8 cellular contexts compared by ENCODE assay signal in the genomic region with DNA sequence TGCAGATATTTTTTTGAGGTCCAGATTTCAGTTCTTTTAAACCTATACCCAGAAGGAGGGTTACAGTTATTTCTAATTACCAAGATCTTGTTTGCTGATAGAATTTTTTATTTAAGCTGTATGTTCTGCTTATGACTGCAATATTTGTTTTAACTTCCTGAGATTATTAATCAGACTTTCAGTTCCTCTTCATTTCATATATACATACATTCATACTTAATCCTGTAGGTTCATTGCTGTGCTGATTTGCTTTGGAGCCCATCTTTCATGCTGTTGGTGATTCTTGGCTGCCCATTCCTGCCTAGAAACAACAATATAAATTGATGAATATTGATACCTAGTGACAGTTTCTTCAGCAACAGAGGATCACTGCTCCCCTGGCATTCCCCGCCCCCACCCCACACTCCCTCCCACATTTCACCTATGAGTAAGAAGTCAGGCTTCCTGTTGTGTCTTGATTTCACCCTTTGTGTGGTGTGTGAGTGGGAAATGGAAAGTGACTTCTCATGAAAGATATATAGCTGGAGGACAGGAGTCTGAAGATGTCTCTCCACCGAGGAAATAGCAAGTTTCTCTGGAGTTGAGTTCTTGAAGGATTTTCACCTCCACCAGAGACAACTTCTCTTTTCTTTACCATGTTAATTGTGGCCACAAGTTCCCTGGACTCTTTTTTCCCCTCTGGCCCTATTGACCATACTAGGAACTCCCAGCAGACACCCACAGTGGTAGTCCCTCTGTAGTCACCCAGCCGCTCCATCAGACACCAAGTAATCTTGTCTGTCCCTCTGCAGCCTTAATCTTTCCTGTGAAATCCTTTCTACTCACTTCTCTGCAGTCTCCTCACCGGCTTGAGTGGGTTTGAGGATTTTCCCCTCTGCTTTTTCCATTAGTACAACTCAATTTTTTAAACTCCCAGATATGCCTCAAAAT.
DNase-seq lines count a peak whose midpoint lies in the region; ATAC-seq and TF ChIP-seq lines count a peak whose summit lies in the region.

No MANE protein-coding gene starts in this region.

- H3K9me3 Mint-ChIP-seq in activated CD4-positive, alpha-beta memory T cell treated with anti-CD3 and anti-CD28 coated beads for 36 hours: no peaks in the 10 kb centered on the region

- POLR2A ChIA-PET in activated CD4-positive, alpha-beta memory T cell treated with anti-CD3 and anti-CD28 coated beads for 36 hours (lab: Charles Lee): interaction anchor here (1.4 kb wide), 1 partner anchor 51 kb away, joined by 3 read pairs; no protein-coding TSS in a partner anchor

- H3K36me3 Mint-ChIP-seq in activated CD4-positive, alpha-beta memory T cell treated with anti-CD3 and anti-CD28 coated beads for 36 hours: peaks cover 1% of the 10 kb centered on the region

- H3K9me3 ChIP-seq in suprapubic skin: no peaks in the 10 kb centered on the region

- ATAC-seq in GM18909 (IDR thresholded peaks at IDR 0.05; ENCODE audit: poor library complexity, unreplicated experiment) (peak; percentile 75), HG02885 (IDR thresholded peaks at IDR 0.05; ENCODE audit: poor library complexity, unreplicated experiment) (peak; percentile 77), HG03457 (IDR thresholded peaks at IDR 0.05; ENCODE audit: unreplicated experiment) (no peak)

- H3K4me3 Mint-ChIP-seq in activated CD4-positive, alpha-beta memory T cell treated with anti-CD3 and anti-CD28 coated beads for 36 hours: peak overlapping the region; percentile 33

- no peak for TF ChIP-seq EP300 in suprapubic skin (IDR thresholded peaks at IDR 0.05)

- no peak for TF ChIP-seq POLR2A in suprapubic skin (IDR thresholded peaks at IDR 0.05)

- CTCF ChIA-PET in activated CD4-positive, alpha-beta memory T cell treated with anti-CD3 and anti-CD28 coated beads for 36 hours (lab: Charles Lee): no interaction called here

- DNase-seq in activated CD4-positive, alpha-beta memory T cell treated with anti-CD3 and anti-CD28 coated beads for 36 hours: peak; percentile 51
- DNase-seq in stimulated activated CD4-positive, alpha-beta T cell treated with anti-CD3 and anti-CD28 coated beads, Interleukin-2, amount 100 ng/mL, for 4 hours (ENCODE audit: low read depth): peak; percentile 35
- DNase-seq in DMS53 (lab: John Stamatoyannopoulos, UW) (no peak), suprapubic skin (ENCODE audit: low spot score in 2 of 2) (no peak), nucleus accumbens (lab: John Stamatoyannopoulos, UW) (no peak)

- H3K36me3 ChIP-seq in suprapubic skin: no peaks in the 10 kb centered on the region

- TF ChIP-seq CTCF in suprapubic skin (IDR thresholded peaks at IDR 0.05): no peak

- H3K27me3 ChIP-seq in suprapubic skin: no peaks in the 10 kb centered on the region

- peaks cover 22% of the 10 kb centered on the region for H3K4me1 Mint-ChIP-seq in activated CD4-positive, alpha-beta memory T cell treated with anti-CD3 and anti-CD28 coated beads for 36 hours (ENCODE audit: low read depth)

- H3K4me3 ChIP-seq in suprapubic skin: no peak overlapping the region

- H3K4me1 ChIP-seq in suprapubic skin: no peaks in the 10 kb centered on the region

- 65% methylated on average over 4 of the region's 4 CpGs for WGBS in suprapubic skin

- intact Hi-C loops in activated CD4-positive, alpha-beta memory T cell treated with anti-CD3 and anti-CD28 coated beads for 36 hours (cut with micrococcal nuclease): loop anchor here (1.0 to 10.0 kb wide), 3 partner anchors 8 to 657 kb away; no protein-coding TSS in a partner anchor

- H3K27ac ChIP-seq in suprapubic skin: no peak overlapping the region

- peak overlapping the region; percentile 57 for H3K27ac Mint-ChIP-seq in activated CD4-positive, alpha-beta memory T cell treated with anti-CD3 and anti-CD28 coated beads for 36 hours

- peaks cover 4% of the 10 kb centered on the region for H3K27me3 Mint-ChIP-seq in activated CD4-positive, alpha-beta memory T cell treated with anti-CD3 and anti-CD28 coated beads for 36 hours

Comparison
In these comparisons a context has a peak if more than half of its experiments do, and no peak if none do; other contexts are left out.
1. DNase-seq: peak in activated CD4-positive, alpha-beta memory T cell treated with anti-CD3 and anti-CD28 coated beads for 36 hours (single experiment) and stimulated activated CD4-positive, alpha-beta T cell treated with anti-CD3 and anti-CD28 coated beads, Interleukin-2, amount 100 ng/mL, for 4 hours (single experiment); none in DMS53 (single experiment), suprapubic skin (0 of 2) and nucleus accumbens (0 of 56).